Comparison of ENCODE assay signal across 12 cellular contexts in the genomic region with DNA sequence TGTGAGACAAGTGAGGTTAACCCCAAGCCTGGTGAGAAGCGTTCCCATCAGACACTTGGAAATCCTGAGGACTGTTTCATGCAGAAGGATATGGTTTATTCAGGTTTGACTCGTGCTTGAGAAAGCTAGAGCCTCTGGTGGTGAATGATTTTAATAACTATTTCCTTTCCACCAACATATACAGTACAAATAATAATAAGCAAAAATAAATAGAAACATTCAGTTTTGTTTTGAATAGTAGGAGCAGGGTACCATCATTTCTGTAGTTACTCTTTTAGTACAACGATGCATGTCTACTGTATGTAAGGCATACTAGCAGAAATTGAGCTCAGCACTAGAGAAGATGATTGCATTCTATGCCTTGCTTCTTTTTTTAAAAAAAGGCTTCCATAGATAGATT. TPM values are rescaled to one million over a fixed set of nuclear protein-coding genes. Genes with fewer than 3 reads are reported as not detected.
DNase-seq lines count a peak whose midpoint lies in the region; ATAC-seq and TF ChIP-seq lines count a peak whose summit lies in the region.
"Had no signal": no experiment of that assay in that cellular context is flagged by ENCODE, and none has a peak within 500 bp of the region (broad histone marks: within the 10 kb centered on the region; RNA-seq: fewer than 3 reads in every experiment).

No MANE protein-coding gene starts in this region.

- intact Hi-C loops in left cardiac atrium (cut with DNase I): no loop called here

- no peaks in the 10 kb centered on the region for H4K20me1 ChIP-seq in DOHH2 (ENCODE audit: control insufficient read depth, insufficient read depth, low read depth, low read length)

- peaks cover under 1% of the 10 kb centered on the region for H3F3A ChIP-seq in DOHH2 (ENCODE audit: control insufficient read depth, insufficient read depth)

- peak; percentile 50 for ATAC-seq in GM19023 (IDR thresholded peaks at IDR 0.05; ENCODE audit: unreplicated experiment)
- peak; percentile 60 for ATAC-seq in GM21737 (IDR thresholded peaks at IDR 0.05; ENCODE audit: unreplicated experiment)
- ATAC-seq in HG03097 (IDR thresholded peaks at IDR 0.05; ENCODE audit: low FRiP score, unreplicated experiment): peak; percentile 62
- ATAC-seq in left cardiac atrium: no peak
- ATAC-seq: sciatic nerve had no signal

- no peaks in the 10 kb centered on the region for H3K79me2 ChIP-seq in DOHH2 (ENCODE audit: control insufficient read depth, low read length)

- H3K9me3 ChIP-seq in DOHH2 (ENCODE audit: control insufficient read depth, insufficient read depth, low read length): no peaks in the 10 kb centered on the region

- H3K4me2 ChIP-seq in DOHH2 (ENCODE audit: low read length): no peak overlapping the region

- TF ChIP-seq CTCF in DOHH2 (IDR thresholded peaks at IDR 0.05; ENCODE audit: low read depth, low read length, poor library complexity, severe bottlenecking): peak; percentile 11

- DNase-seq in NK-92 (lab: John Stamatoyannopoulos, UW; ENCODE audit: unreplicated experiment) (no peak), left cardiac atrium (no peak), cerebellum (ENCODE audit: low spot score) (no peak), HT-29 (ENCODE audit: low spot score) (no peak)
- DNase-seq: NCI-H524 treated with DMSO at 0.1 percent for 48 hours had no signal

- no peak overlapping the region for H3K27ac ChIP-seq in DOHH2 (ENCODE audit: low read depth, low read length)

- peaks cover under 1% of the 10 kb centered on the region for H3K36me3 ChIP-seq in DOHH2 (ENCODE audit: control insufficient read depth, low read length)

- no peaks in the 10 kb centered on the region for H3K9me2 ChIP-seq in DOHH2 (replicated peaks; ENCODE audit: control insufficient read depth, low read length)

- peaks cover 71% of the 10 kb centered on the region for H3K4me1 ChIP-seq in DOHH2 (ENCODE audit: control insufficient read depth, low read length)

- H3K27me3 ChIP-seq in DOHH2 (ENCODE audit: control insufficient read depth, low read length): no peaks in the 10 kb centered on the region

- H3K4me3 ChIP-seq in DOHH2 (ENCODE audit: low read length): no peak overlapping the region

RNA-seq across cellular contexts. Expression of a gene that starts 33.5 kb away (rescaled TPM):
- not detected for total RNA-seq in left cardiac atrium
- not detected for total RNA-seq in cerebellum
- total RNA-seq in HT-29 (2014; rRNA removed; shearing (Covaris generic)): not detected in 2 replicates
- total RNA-seq: A172, frontal cortex had no signal

Comparison
In these comparisons a context has a peak if more than half of its experiments do, and no peak if none do; other contexts are left out.
1. ATAC-seq: peak in GM19023 (single experiment), GM21737 (single experiment) and HG03097 (single experiment); none in left cardiac atrium (0 of 2).